19 cellular contexts compared by ENCODE assay signal in the genomic region with DNA sequence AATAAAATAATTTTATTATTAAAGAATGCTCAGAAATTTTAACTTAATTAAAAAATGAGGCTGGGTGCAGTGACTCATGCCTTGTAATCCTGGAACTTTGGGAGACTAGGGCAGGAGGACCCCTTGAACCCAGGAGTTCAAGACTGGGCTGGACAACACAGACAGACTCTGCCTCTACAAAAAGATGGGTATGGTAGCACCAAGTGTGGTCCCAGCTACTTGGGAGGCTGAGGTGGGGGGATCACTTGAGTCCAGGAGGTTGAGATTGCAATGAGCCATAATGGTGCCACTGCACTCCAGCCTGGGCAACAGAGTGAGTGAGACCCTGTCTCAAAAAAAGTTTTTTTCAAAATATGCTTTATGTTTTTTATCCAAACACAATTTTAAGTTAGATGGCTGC. TPM values are rescaled to one million over a fixed set of nuclear protein-coding genes. Genes with fewer than 3 reads are reported as not detected.
DNase-seq lines count a peak whose midpoint lies in the region; ATAC-seq and TF ChIP-seq lines count a peak whose summit lies in the region.
"Had no signal": no experiment of that assay in that cellular context is flagged by ENCODE, and none has a peak within 500 bp of the region (broad histone marks: within the 10 kb centered on the region; RNA-seq: fewer than 3 reads in every experiment).

No MANE protein-coding gene starts in this region.

- H3K4me1 Mint-ChIP-seq in activated naive CD4-positive, alpha-beta T cell treated with anti-CD3 and anti-CD28 coated beads for 36 hours (ENCODE audit: low read depth) = peaks cover 22% of the 10 kb centered on the region
- H3K4me1 Mint-ChIP-seq in activated naive CD4-positive, alpha-beta T cell treated with anti-CD3 and anti-CD28 coated beads, Interleukin-2, amount 10 ng/mL, durations not matched to agents 7 days and 5 days = peaks cover 14% of the 10 kb centered on the region
- H3K4me1 Mint-ChIP-seq in endothelial cell (ENCODE audit: unreplicated experiment) = no peaks in the 10 kb centered on the region
- peaks cover 6% of the 10 kb centered on the region for H3K4me1 Mint-ChIP-seq in stimulated activated effector memory CD8-positive, alpha-beta T cell treated with anti-CD3 and anti-CD28 coated beads, Interleukin-12 subunit alpha, Interleukin-12 subunit beta, amount 100 ng/mL, for 72 hours
- H3K4me1 Mint-ChIP-seq: B cell had no signal

- no peak for DNase-seq in activated naive CD4-positive, alpha-beta T cell treated with anti-CD3 and anti-CD28 coated beads for 36 hours
- no peak for DNase-seq in activated naive CD4-positive, alpha-beta T cell treated with anti-CD3 and anti-CD28 coated beads, Interleukin-2, amount 10 ng/mL, durations not matched to agents 7 days and 5 days
- no peak for DNase-seq in endothelial cell (ENCODE audit: low spot score)
- no peak for DNase-seq in stimulated activated effector memory CD8-positive, alpha-beta T cell treated with anti-CD3 and anti-CD28 coated beads, Interleukin-12 subunit alpha, Interleukin-12 subunit beta, amount 100 ng/mL, for 72 hours (ENCODE audit: low spot score in 2 of 2)
- no peak for DNase-seq in mesenteric fat pad (ENCODE audit: low spot score)
- DNase-seq in EL = no peak
- no peak for DNase-seq in superior temporal gyrus (ENCODE audit: extremely low spot score)
- DNase-seq: H7, KG1, NCI-H1694, NCI-H2081, NCI-H2171, NCI-H345, NCI-H524, Peyer's patch had no signal

- no peaks in the 10 kb centered on the region for H3K27me3 Mint-ChIP-seq in activated naive CD4-positive, alpha-beta T cell treated with anti-CD3 and anti-CD28 coated beads for 36 hours (ENCODE audit: low read depth)
- H3K27me3 Mint-ChIP-seq in activated naive CD4-positive, alpha-beta T cell treated with anti-CD3 and anti-CD28 coated beads, Interleukin-2, amount 10 ng/mL, durations not matched to agents 7 days and 5 days = no peaks in the 10 kb centered on the region
- H3K27me3 Mint-ChIP-seq in endothelial cell (ENCODE audit: unreplicated experiment) = no peaks in the 10 kb centered on the region
- H3K27me3 Mint-ChIP-seq: B cell had no signal

- H3K4me2 ChIP-seq in Loucy (ENCODE audit: low read depth, low read length, poor library complexity, severe bottlenecking) = peak overlapping the region; percentile 44

- no peak for ATAC-seq in stimulated activated effector memory CD8-positive, alpha-beta T cell treated with anti-CD3 and anti-CD28 coated beads, Interleukin-12 subunit alpha, Interleukin-12 subunit beta, amount 100 ng/mL, for 72 hours
- ATAC-seq: HepG2 had no signal

- no peak overlapping the region for H3K4me3 ChIP-seq in Loucy (ENCODE audit: low read length, poor library complexity, severe bottlenecking)
- H3K4me3 ChIP-seq: Peyer's patch had no signal

- H3K36me3 ChIP-seq in Loucy (ENCODE audit: insufficient read depth, low read length) = peaks cover 88% of the 10 kb centered on the region

- H3K9me3 ChIP-seq in Loucy (ENCODE audit: insufficient read depth, low read depth, low read length) = no peaks in the 10 kb centered on the region
- H3K9me3 ChIP-seq: Peyer's patch had no signal

- no peaks in the 10 kb centered on the region for H3K9me2 ChIP-seq in Loucy (replicated peaks; ENCODE audit: low read depth, low read length)

- H3K9me3 Mint-ChIP-seq in activated naive CD4-positive, alpha-beta T cell treated with anti-CD3 and anti-CD28 coated beads for 36 hours = no peaks in the 10 kb centered on the region
- H3K9me3 Mint-ChIP-seq in activated naive CD4-positive, alpha-beta T cell treated with anti-CD3 and anti-CD28 coated beads, Interleukin-2, amount 10 ng/mL, durations not matched to agents 7 days and 5 days = no peaks in the 10 kb centered on the region
- H3K9me3 Mint-ChIP-seq in endothelial cell (ENCODE audit: unreplicated experiment) = no peaks in the 10 kb centered on the region
- H3K9me3 Mint-ChIP-seq in stimulated activated effector memory CD8-positive, alpha-beta T cell treated with anti-CD3 and anti-CD28 coated beads, Interleukin-12 subunit alpha, Interleukin-12 subunit beta, amount 100 ng/mL, for 72 hours = no peaks in the 10 kb centered on the region
- H3K9me3 Mint-ChIP-seq: CD14-positive monocyte had no signal

- no peak overlapping the region for H3K9ac ChIP-seq in Loucy (ENCODE audit: low read depth, low read length, poor library complexity, severe bottlenecking)

- peaks cover 6% of the 10 kb centered on the region for H3K4me1 ChIP-seq in Loucy (ENCODE audit: insufficient read depth, low read length, poor library complexity, severe bottlenecking)
- H3K4me1 ChIP-seq: Peyer's patch had no signal

- H3K79me2 ChIP-seq in Loucy (ENCODE audit: insufficient read depth, low read length) = 0 out of 2 replicates have a peak, but pooled peaks cover 3% of the 10 kb centered on the region

- CTCF ChIA-PET in activated naive CD4-positive, alpha-beta T cell treated with anti-CD3 and anti-CD28 coated beads for 36 hours (lab: Charles Lee) = interaction anchor here (0.7 kb wide), 2 partner anchors 20 to 134 kb away, joined by 3 read pairs; no protein-coding TSS in a partner anchor
- CTCF ChIA-PET in activated naive CD4-positive, alpha-beta T cell treated with anti-CD3 and anti-CD28 coated beads, Interleukin-2, amount 10 ng/mL, durations not matched to agents 7 days and 5 days (lab: Charles Lee) = interaction anchor here (0.6 kb wide), 1 partner anchor 35 kb away, joined by 4 read pairs; no protein-coding TSS in a partner anchor

- peak overlapping the region; percentile 73 for H3K27ac Mint-ChIP-seq in activated naive CD4-positive, alpha-beta T cell treated with anti-CD3 and anti-CD28 coated beads for 36 hours
- no peak overlapping the region for H3K27ac Mint-ChIP-seq in activated naive CD4-positive, alpha-beta T cell treated with anti-CD3 and anti-CD28 coated beads, Interleukin-2, amount 10 ng/mL, durations not matched to agents 7 days and 5 days
- H3K27ac Mint-ChIP-seq in endothelial cell (ENCODE audit: unreplicated experiment) = peak overlapping the region; percentile 24
- peak overlapping the region; percentile 77 for H3K27ac Mint-ChIP-seq in stimulated activated effector memory CD8-positive, alpha-beta T cell treated with anti-CD3 and anti-CD28 coated beads, Interleukin-12 subunit alpha, Interleukin-12 subunit beta, amount 100 ng/mL, for 72 hours
- H3K27ac Mint-ChIP-seq: B cell had no signal

- intact Hi-C loops in activated naive CD4-positive, alpha-beta T cell treated with anti-CD3 and anti-CD28 coated beads for 36 hours (cut with micrococcal nuclease) = loop anchor here (1.0 kb wide), 2 partner anchors 24 to 75 kb away; no protein-coding TSS in a partner anchor

- H4K20me1 ChIP-seq in Loucy (ENCODE audit: insufficient read depth, low read length, poor library complexity, severe bottlenecking) = peaks cover 13% of the 10 kb centered on the region

- H2AFZ ChIP-seq in Loucy (ENCODE audit: low read length) = no peak overlapping the region

- H3K36me3 Mint-ChIP-seq in activated naive CD4-positive, alpha-beta T cell treated with anti-CD3 and anti-CD28 coated beads for 36 hours (ENCODE audit: low read depth) = peaks cover 19% of the 10 kb centered on the region
- peaks cover 44% of the 10 kb centered on the region for H3K36me3 Mint-ChIP-seq in activated naive CD4-positive, alpha-beta T cell treated with anti-CD3 and anti-CD28 coated beads, Interleukin-2, amount 10 ng/mL, durations not matched to agents 7 days and 5 days
- no peaks in the 10 kb centered on the region for H3K36me3 Mint-ChIP-seq in endothelial cell (ENCODE audit: low read depth, unreplicated experiment)
- peaks cover 99% of the 10 kb centered on the region for H3K36me3 Mint-ChIP-seq in stimulated activated effector memory CD8-positive, alpha-beta T cell treated with anti-CD3 and anti-CD28 coated beads, Interleukin-12 subunit alpha, Interleukin-12 subunit beta, amount 100 ng/mL, for 72 hours

- H3K4me3 Mint-ChIP-seq in activated naive CD4-positive, alpha-beta T cell treated with anti-CD3 and anti-CD28 coated beads for 36 hours = no peak overlapping the region
- no peak overlapping the region for H3K4me3 Mint-ChIP-seq in activated naive CD4-positive, alpha-beta T cell treated with anti-CD3 and anti-CD28 coated beads, Interleukin-2, amount 10 ng/mL, durations not matched to agents 7 days and 5 days
- H3K4me3 Mint-ChIP-seq in endothelial cell (ENCODE audit: unreplicated experiment) = no peak overlapping the region
- H3K4me3 Mint-ChIP-seq in stimulated activated effector memory CD8-positive, alpha-beta T cell treated with anti-CD3 and anti-CD28 coated beads, Interleukin-12 subunit alpha, Interleukin-12 subunit beta, amount 100 ng/mL, for 72 hours = no peak overlapping the region
- H3K4me3 Mint-ChIP-seq: B cell, CD14-positive monocyte had no signal

- TF ChIP-seq CTCF in Loucy (conservative IDR thresholded peaks at IDR 0.05; ENCODE audit: low read length) = no peak
- no peak for TF ChIP-seq CTCF in endothelial cell (IDR thresholded peaks at IDR 0.05; ENCODE audit: unreplicated experiment)

- no peaks in the 10 kb centered on the region for H3K27me3 ChIP-seq in Loucy (ENCODE audit: insufficient read depth, low read length, poor library complexity, severe bottlenecking)
- H3K27me3 ChIP-seq: Peyer's patch had no signal

- H3F3A ChIP-seq in Loucy (ENCODE audit: low read depth) = no peaks in the 10 kb centered on the region

RNA-seq across cellular contexts. Expression of a gene that starts 25.3 kb away (rescaled TPM):
- total RNA-seq in activated naive CD4-positive, alpha-beta T cell treated with anti-CD3 and anti-CD28 coated beads for 36 hours = 10 to 100 TPM; 27.8 to 28.2 TPM
- 34.5 TPM for total RNA-seq in endothelial cell (ENCODE audit: unreplicated experiment)
- 109 TPM for total RNA-seq in mesenteric fat pad

RNA-seq across cellular contexts. Expression of a gene that starts 25.6 kb away (rescaled TPM):
- 10 to 100 TPM; 16.2 to 16.4 TPM for total RNA-seq in activated naive CD4-positive, alpha-beta T cell treated with anti-CD3 and anti-CD28 coated beads for 36 hours
- 10.4 TPM for total RNA-seq in endothelial cell (ENCODE audit: unreplicated experiment)
- total RNA-seq in mesenteric fat pad = 6.9 TPM
